8 cellular contexts compared by ENCODE assay signal in the genomic region with DNA sequence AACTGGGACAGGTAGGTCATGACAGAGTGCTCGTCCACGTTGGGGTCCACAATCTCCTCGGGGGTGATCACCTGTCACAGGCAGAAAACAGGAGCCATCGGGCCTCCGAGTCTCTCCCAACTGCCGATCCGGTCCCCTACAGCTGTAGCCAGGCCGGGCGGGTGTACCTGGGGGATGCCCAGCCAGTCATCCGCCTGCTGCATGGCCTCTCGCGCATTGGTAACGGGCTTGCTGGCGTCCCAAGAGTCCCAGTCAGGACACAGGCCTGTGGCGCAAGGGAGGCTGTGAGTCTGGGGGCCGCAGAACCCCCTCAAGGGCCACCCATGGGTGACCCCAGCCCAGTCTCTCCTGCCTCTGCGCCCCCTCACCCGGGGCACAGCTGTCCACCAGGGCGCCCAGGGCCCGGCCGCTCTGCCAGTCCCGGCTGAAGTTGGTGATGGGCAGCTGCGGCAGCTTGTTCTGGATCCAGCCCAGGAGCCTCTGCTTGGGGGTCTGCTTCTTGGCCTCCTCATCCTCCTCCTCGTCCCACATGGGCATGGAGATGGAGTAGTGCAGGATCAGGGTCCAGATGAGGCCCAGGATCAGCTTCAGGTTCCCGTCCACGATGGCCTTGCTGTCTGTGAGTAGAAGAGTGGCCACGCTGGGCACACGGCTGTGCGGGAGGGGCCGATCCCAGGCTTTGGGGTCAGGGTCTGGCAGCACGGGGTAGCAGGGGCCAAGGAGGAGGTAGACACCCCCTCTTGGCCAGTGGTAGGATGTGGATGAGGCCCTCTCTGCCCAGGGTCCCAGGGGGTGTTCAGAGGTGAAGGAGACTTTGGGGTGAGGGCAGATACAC. TPM values are rescaled to one million over a fixed set of nuclear protein-coding genes. Genes with fewer than 3 reads are reported as not detected.
DNase-seq lines count a peak whose midpoint lies in the region; ATAC-seq and TF ChIP-seq lines count a peak whose summit lies in the region.

No MANE protein-coding gene starts in this region.

- no peak overlapping the region for H2BK12ac ChIP-seq in H9 (ENCODE audit: insufficient read length, low read depth, low read length)

- whole genome bisulfite sequencing in H9 (ENCODE audit: extremely low coverage, insufficient read length, low lambda C conversion rate), result no CpG with 5 or more reads among the region's 31 CpGs
- WGBS in gastroesophageal sphincter (ENCODE audit: low coverage in 1 of 2), 2 donors, result no CpG with 5 or more reads among the region's 31 CpGs

- POLR2A ChIA-PET in activated CD8-positive, alpha-beta T cell treated with anti-CD3 and anti-CD28 coated beads for 36 hours (lab: Charles Lee), result interaction anchor here (0.7 to 2.8 kb wide), 8 partner anchors 7 to 63 kb away, joined by 3 to 18 read pairs (median 4); partner anchors contain the start of gene RPL10

- H3K4me1 Mint-ChIP-seq in H9, result peaks cover 2 to 11% of the 10 kb centered on the region in 2 experiments; a peak in 2 of 4 replicates
- H3K4me1 Mint-ChIP-seq in activated CD8-positive, alpha-beta T cell treated with anti-CD3 and anti-CD28 coated beads for 36 hours (ENCODE audit: low read depth), result peaks cover 18% of the 10 kb centered on the region

- H4K5ac ChIP-seq in H9 (ENCODE audit: insufficient read length, low read depth, low read length), result no peak overlapping the region

- peaks cover 40 to 61% (median 56%) of the 10 kb centered on the region in 3 experiments for H3K36me3 Mint-ChIP-seq in H9 (ENCODE audit: insufficient read depth in 1 of 3, low read depth in 3 of 3)
- H3K36me3 Mint-ChIP-seq in activated CD8-positive, alpha-beta T cell treated with anti-CD3 and anti-CD28 coated beads for 36 hours (ENCODE audit: low read depth), result peaks cover 43% of the 10 kb centered on the region

- no peak overlapping the region for H2BK20ac ChIP-seq in H9 (ENCODE audit: low read depth, low read length, poor library complexity, severe bottlenecking)

- no peak overlapping the region for H3T11ph ChIP-seq in H9 (ENCODE audit: low read length)

- TF ChIP-seq EP300 in gastroesophageal sphincter (IDR thresholded peaks at IDR 0.05), result no peak

- no peak overlapping the region for H4K8ac ChIP-seq in H9 (replicated peaks; ENCODE audit: insufficient read length, low read depth, low read length)

- CTCF ChIA-PET in activated CD8-positive, alpha-beta T cell treated with anti-CD3 and anti-CD28 coated beads for 36 hours (lab: Charles Lee), result interaction anchor here (1.0 kb wide), 1 partner anchor 166 kb away, joined by 3 read pairs; no protein-coding TSS in a partner anchor

- H3K36me3 ChIP-seq in gastroesophageal sphincter, result peaks cover 0 to 63% of the 10 kb centered on the region in 2 donors

- TF ChIP-seq CTCF in H9 (conservative IDR thresholded peaks at IDR 0.05) (no peak), gastroesophageal sphincter (IDR thresholded peaks at IDR 0.05) (no peak)
- no peak for TF ChIP-seq CTCF in activated CD8-positive, alpha-beta T cell treated with anti-CD3 and anti-CD28 coated beads for 36 hours (IDR thresholded peaks at IDR 0.05)

- TF ChIP-seq POLR2A in gastroesophageal sphincter (IDR thresholded peaks at IDR 0.05), result no peak

- H3K79me2 ChIP-seq in H9 (ENCODE audit: insufficient read depth, low read length), result peaks cover 17% of the 10 kb centered on the region; the same call in 1 of the 2 replicates

- peak overlapping the region; percentile 74 to 83 (median 76); a peak in 5 of 7 replicates for H3K27ac Mint-ChIP-seq in H9
- H3K27ac Mint-ChIP-seq in activated CD8-positive, alpha-beta T cell treated with anti-CD3 and anti-CD28 coated beads for 36 hours, result peak overlapping the region; percentile 83

- peaks cover 7% of the 10 kb centered on the region for H3K27me3 Mint-ChIP-seq in H9 (ENCODE audit: low read depth)
- H3K27me3 Mint-ChIP-seq in activated CD8-positive, alpha-beta T cell treated with anti-CD3 and anti-CD28 coated beads for 36 hours, result no peaks in the 10 kb centered on the region

- intact Hi-C loops in activated CD8-positive, alpha-beta T cell treated with anti-CD3 and anti-CD28 coated beads for 36 hours (cut with micrococcal nuclease), result no loop called here

- no peak overlapping the region for H2BK15ac ChIP-seq in H9 (ENCODE audit: low read depth, low read length)

- H3K27me3 ChIP-seq in H9 (ENCODE audit: insufficient read depth, low read length) (no peaks in the 10 kb centered on the region), gastroesophageal sphincter (no peaks in the 10 kb centered on the region)

- H3K18ac ChIP-seq in H9 (ENCODE audit: insufficient read length, low read depth, low read length), result no peak overlapping the region

- no peaks in the 10 kb centered on the region for H4K20me1 ChIP-seq in H9 (ENCODE audit: control insufficient read depth, insufficient read depth, insufficient read length)

- peaks cover 5% of the 10 kb centered on the region for H3K23me2 ChIP-seq in H9 (ENCODE audit: insufficient read length, low read depth, low read length, poor library complexity, severe bottlenecking)

- peaks cover 8% of the 10 kb centered on the region for H3K9me3 ChIP-seq in H9 (ENCODE audit: control insufficient read depth, low read depth, low read length)
- no peaks in the 10 kb centered on the region for H3K9me3 ChIP-seq in gastroesophageal sphincter

- no peak overlapping the region for H3K56ac ChIP-seq in H9 (ENCODE audit: insufficient read length, low read depth, low read length)

- H4K91ac ChIP-seq in H9 (ENCODE audit: insufficient read length, low read depth, low read length), result no peak overlapping the region

- peak overlapping the region; percentile 64 to 84 for H3K4me3 Mint-ChIP-seq in H9
- H3K4me3 Mint-ChIP-seq in activated CD8-positive, alpha-beta T cell treated with anti-CD3 and anti-CD28 coated beads for 36 hours, result peak overlapping the region; percentile 70

- no peak overlapping the region for H2BK120ac ChIP-seq in H9 (ENCODE audit: low read depth, low read length, poor library complexity, severe bottlenecking)

- H3K9ac ChIP-seq in H9 (ENCODE audit: extremely low read depth, insufficient read length, low read length), result no peak overlapping the region

- DNase-seq in H9 (no peak), OCI-M2 (lab: John Stamatoyannopoulos, UW; ENCODE audit: unreplicated experiment) (no peak), left lobe of liver (ENCODE audit: low spot score) (no peak), OCI-M1 (lab: John Stamatoyannopoulos, UW) (no peak), pons (ENCODE audit: low spot score) (no peak)
- no peak for DNase-seq in activated CD8-positive, alpha-beta T cell treated with anti-CD3 and anti-CD28 coated beads for 36 hours

- H2AFZ ChIP-seq in H9 (ENCODE audit: low read length), result no peak overlapping the region

- no peak overlapping the region for H3K4ac ChIP-seq in H9 (ENCODE audit: low read depth, low read length)

- H3K4me3 ChIP-seq in gastroesophageal sphincter, result peak overlapping the region; percentile 53 to 74
- H3K4me3 ChIP-seq in skin epidermis, result peak overlapping the region in 4 of 7 experiments; percentile 63 to 74 (median 70)

- peak overlapping the region; percentile 48 for H3K4me2 ChIP-seq in H9 (ENCODE audit: insufficient read depth, insufficient read length, low read length)

- H3K9me3 Mint-ChIP-seq in H9, result peaks cover 42 to 53% of the 10 kb centered on the region in 2 experiments
- no peaks in the 10 kb centered on the region for H3K9me3 Mint-ChIP-seq in activated CD8-positive, alpha-beta T cell treated with anti-CD3 and anti-CD28 coated beads for 36 hours

- no peak overlapping the region; the same call in 1 of the 2 replicates for H3K14ac ChIP-seq in H9 (ENCODE audit: insufficient read depth, low read length)

- no peak overlapping the region for H2AK5ac ChIP-seq in H9 (ENCODE audit: insufficient read length, low read length)

- no peak overlapping the region for H3K27ac ChIP-seq in H9 (ENCODE audit: insufficient read length, low read depth, low read length)
- peak overlapping the region; percentile 94 to 99 (median 96) for H3K27ac ChIP-seq in gastroesophageal sphincter
- peak overlapping the region; percentile 10 to 98 (median 89) for H3K27ac ChIP-seq in skin epidermis

- no peak overlapping the region for H3K23ac ChIP-seq in H9 (ENCODE audit: insufficient read length, low read depth, low read length)

- ATAC-seq in activated CD8-positive, alpha-beta T cell treated with anti-CD3 and anti-CD28 coated beads for 36 hours, result no peak
- ATAC-seq in gastroesophageal sphincter, result no peak
- ATAC-seq in left lobe of liver, result no peak

- H3K79me1 ChIP-seq in H9 (ENCODE audit: insufficient read depth, low read depth, low read length, poor library complexity, severe bottlenecking), result no peaks in the 10 kb centered on the region

- no peak overlapping the region for H2BK5ac ChIP-seq in H9 (ENCODE audit: insufficient read length, low read length)

- H3K4me1 ChIP-seq in H9 (ENCODE audit: insufficient read depth, low read length), result no peaks in the 10 kb centered on the region
- H3K4me1 ChIP-seq in gastroesophageal sphincter, result peaks cover 0 to 72% (median 11%) of the 10 kb centered on the region in 3 donors

RNA-seq across cellular contexts. Expression of gene FLNA, which starts 6.7 kb away (rescaled TPM):
- 946 and 957 TPM in 2 replicates for total RNA-seq in H9 (2021)
- 1,000 to 10,000 TPM; 1,057 to 1,091 TPM for total RNA-seq in activated CD8-positive, alpha-beta T cell treated with anti-CD3 and anti-CD28 coated beads for 36 hours
- over 10,000 TPM in 1 of 4 donors, 1,000 to 10,000 TPM in 3; 7,815 to 15,318 (median 8,757) TPM for total RNA-seq in gastroesophageal sphincter
- 76.6 TPM for total RNA-seq in left lobe of liver

RNA-seq across cellular contexts. Expression of gene EMD, which starts 11.4 kb away (rescaled TPM):
- total RNA-seq in H9 (2021) (113 and 115 TPM in 2 replicates), gastroesophageal sphincter (10 to 100 TPM; 41.0 to 58.6 (median 50.6) TPM), left lobe of liver (19.5 TPM)
- 10 to 100 TPM; 92.4 to 96.6 TPM for total RNA-seq in activated CD8-positive, alpha-beta T cell treated with anti-CD3 and anti-CD28 coated beads for 36 hours

RNA-seq across cellular contexts. Expression of gene RPL10, which starts 30.5 kb away (rescaled TPM):
- total RNA-seq in H9 (2021), result 2,110 and 2,124 TPM in 2 replicates
- total RNA-seq in activated CD8-positive, alpha-beta T cell treated with anti-CD3 and anti-CD28 coated beads for 36 hours, result 1,000 to 10,000 TPM; 3,574 to 3,675 TPM
- total RNA-seq in gastroesophageal sphincter, result 1,000 to 10,000 TPM; 3,970 to 7,427 (median 5,392) TPM
- 1,085 TPM for total RNA-seq in left lobe of liver

RNA-seq across cellular contexts. Expression of gene DNASE1L1, which starts 41.4 kb away (rescaled TPM):
- total RNA-seq in H9 (2021), result 14.2 and 14.5 TPM in 2 replicates
- 10 to 100 TPM in 1 of 2 experiments, 1 to 10 TPM in 1; 9.4 to 10.3 TPM for total RNA-seq in activated CD8-positive, alpha-beta T cell treated with anti-CD3 and anti-CD28 coated beads for 36 hours
- total RNA-seq in gastroesophageal sphincter, result 10 to 100 TPM; 11.1 to 29.3 (median 22.3) TPM
- 14.9 TPM for total RNA-seq in left lobe of liver

RNA-seq across cellular contexts. Expression of gene TAFAZZIN, which starts 43.6 kb away (rescaled TPM):
- total RNA-seq in H9 (2021) (24.7 and 25.5 TPM in 2 replicates), gastroesophageal sphincter (10 to 100 TPM; 11.7 to 54.5 (median 24.4) TPM), left lobe of liver (21.0 TPM)
- 10 to 100 TPM; 49.8 to 53.4 TPM for total RNA-seq in activated CD8-positive, alpha-beta T cell treated with anti-CD3 and anti-CD28 coated beads for 36 hours

Comparison
In these comparisons a context has a peak if more than half of its experiments do, and no peak if none do; other contexts are left out.
1. RNA of gene FLNA, which starts 6.7 kb away (total RNA-seq): 7,815 to 15,318 TPM in gastroesophageal sphincter, 1,057 to 1,091 TPM in activated CD8-positive, alpha-beta T cell treated with anti-CD3 and anti-CD28 coated beads for 36 hours and 946 to 957 TPM in H9; 76.6 TPM in left lobe of liver (single experiment); every median in the first group is over 10 times any median in the second.